In the genomic region with DNA sequence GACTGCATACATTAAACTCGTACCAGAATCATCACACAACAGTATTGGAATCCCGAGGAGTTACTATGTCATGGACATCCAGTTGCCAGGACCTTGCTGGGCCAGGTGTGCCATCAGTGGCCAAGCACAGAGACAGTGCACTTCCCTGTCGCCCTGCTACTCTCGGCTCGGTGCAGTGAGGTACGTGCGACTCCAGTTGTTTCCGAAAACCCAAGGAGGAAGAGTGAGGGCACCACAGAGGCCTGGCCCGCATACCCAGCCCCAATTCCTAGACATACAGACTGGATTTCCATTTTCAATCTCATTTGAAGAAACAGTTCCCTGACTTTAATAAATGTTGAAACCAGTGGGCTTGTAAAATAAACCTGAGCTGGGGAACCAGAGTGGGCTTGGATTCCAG, we compare ENCODE assay signal across 20 cellular contexts.
DNase-seq lines count a peak whose midpoint lies in the region; ATAC-seq and TF ChIP-seq lines count a peak whose summit lies in the region.
"Had no signal": no experiment of that assay in that cellular context is flagged by ENCODE, and none has a peak within 500 bp of the region (broad histone marks: within the 10 kb centered on the region; RNA-seq: fewer than 3 reads in every experiment).

No MANE protein-coding gene starts in this region.

- H3K36me3 ChIP-seq in right lobe of liver (no peaks in the 10 kb centered on the region), smooth muscle cell (ENCODE audit: low read depth) (no peaks in the 10 kb centered on the region)
- no peaks in the 10 kb centered on the region for H3K36me3 ChIP-seq in CD8-positive, alpha-beta T cell (ENCODE audit: insufficient read depth, low read length)

- no peaks in the 10 kb centered on the region for H3K36me3 Mint-ChIP-seq in CD8-positive, alpha-beta T cell
- no peaks in the 10 kb centered on the region for H3K36me3 Mint-ChIP-seq in T-helper 17 cell (ENCODE audit: low read depth)

- CTCF ChIA-PET in CD8-positive, alpha-beta T cell (lab: Charles Lee): no interaction called here

- no peaks in the 10 kb centered on the region for H4K20me1 ChIP-seq in smooth muscle cell (ENCODE audit: low read depth)

- 95% methylated on average over 6 of the region's 9 CpGs for WGBS in right lobe of liver (ENCODE audit: insufficient coverage, low coverage, low lambda C conversion rate, missing lambda C conversion rate)
- WGBS in smooth muscle cell (ENCODE audit: low lambda C conversion rate): 96% methylated on average over 9 of the region's 9 CpGs

- H3K4me1 Mint-ChIP-seq in CD8-positive, alpha-beta T cell (ENCODE audit: low read depth): no peaks in the 10 kb centered on the region
- peaks cover 5% of the 10 kb centered on the region for H3K4me1 Mint-ChIP-seq in T-helper 17 cell

- H2AFZ ChIP-seq in smooth muscle cell (ENCODE audit: low read depth): no peak overlapping the region

- H3K9me3 Mint-ChIP-seq in CD8-positive, alpha-beta T cell: no peaks in the 10 kb centered on the region
- H3K9me3 Mint-ChIP-seq: CD4-positive, alpha-beta T cell had no signal

- no peak overlapping the region for H3K4me3 ChIP-seq in right lobe of liver
- H3K4me3 ChIP-seq in CD8-positive, alpha-beta T cell (ENCODE audit: low read depth, low read length): no peak overlapping the region
- no peak overlapping the region for H3K4me3 ChIP-seq in smooth muscle cell
- H3K4me3 ChIP-seq: A549 had no signal

- POLR2A ChIA-PET in CD8-positive, alpha-beta T cell (lab: Charles Lee): no interaction called here

- no peak overlapping the region for H3K4me2 ChIP-seq in smooth muscle cell
- H3K4me2 ChIP-seq: A549 had no signal

- H3K4me1 ChIP-seq in right lobe of liver (peaks cover 0 to 45% (median 20%) of the 10 kb centered on the region in 4 donors), smooth muscle cell (ENCODE audit: low read depth) (no peaks in the 10 kb centered on the region)
- no peaks in the 10 kb centered on the region for H3K4me1 ChIP-seq in CD8-positive, alpha-beta T cell (ENCODE audit: insufficient read depth, low read length)
- H3K4me1 ChIP-seq: A549 had no signal

- H3K9ac ChIP-seq in smooth muscle cell (ENCODE audit: low read depth): no peak overlapping the region

- H3K27me3 Mint-ChIP-seq in CD8-positive, alpha-beta T cell (ENCODE audit: low read depth): peaks cover 4% of the 10 kb centered on the region
- H3K27me3 Mint-ChIP-seq in T-helper 17 cell: peaks cover 31% of the 10 kb centered on the region

- H3F3A ChIP-seq in smooth muscle cell (ENCODE audit: low read depth): no peaks in the 10 kb centered on the region

- H3K27ac ChIP-seq in right lobe of liver (peak overlapping the region; percentile 42 to 84 (median 80)), smooth muscle cell (ENCODE audit: low read depth) (no peak overlapping the region)
- no peak overlapping the region for H3K27ac ChIP-seq in CD8-positive, alpha-beta T cell (ENCODE audit: low read depth, low read length)
- H3K27ac ChIP-seq: 22Rv1, A549, C4-2B had no signal

- H3K27me3 ChIP-seq in right lobe of liver (no peaks in the 10 kb centered on the region), smooth muscle cell (ENCODE audit: low read depth) (no peaks in the 10 kb centered on the region)
- no peaks in the 10 kb centered on the region for H3K27me3 ChIP-seq in CD8-positive, alpha-beta T cell (ENCODE audit: insufficient read depth, low read length)

- no peak overlapping the region for H3K27ac Mint-ChIP-seq in CD8-positive, alpha-beta T cell
- H3K27ac Mint-ChIP-seq in T-helper 17 cell: no peak overlapping the region
- H3K27ac Mint-ChIP-seq: CD4-positive, alpha-beta T cell; HFFc6 had no signal

- H3K9me3 ChIP-seq in right lobe of liver (no peaks in the 10 kb centered on the region), T-helper 17 cell (ENCODE audit: control insufficient read depth, low read length, poor library complexity, severe bottlenecking) (no peaks in the 10 kb centered on the region), smooth muscle cell (replicated peaks; ENCODE audit: low read depth) (no peaks in the 10 kb centered on the region)
- no peaks in the 10 kb centered on the region for H3K9me3 ChIP-seq in CD8-positive, alpha-beta T cell (ENCODE audit: low read length)
- H3K9me3 ChIP-seq: A549 had no signal

- DNase-seq in cardiac septum (ENCODE audit: low spot score) (peak; percentile 73), left cardiac atrium (no peak), right lobe of liver (peak in 1 of 3 donors; percentile 45), posterior vena cava (ENCODE audit: low spot score) (peak; percentile 58), medulla oblongata (ENCODE audit: extremely low spot score) (no peak), T-helper 17 cell (no peak), smooth muscle cell (lab: John Stamatoyannopoulos, UW; ENCODE audit: unreplicated experiment) (no peak)
- DNase-seq in CD8-positive, alpha-beta T cell: no peak
- DNase-seq: AML-193; CD4-positive, alpha-beta T cell; DMS153; DMS79; GDM1; GOT3; H7; HFFc6 had no signal

- intact Hi-C loops in cardiac septum (cut with DNase I): no loop called here
- intact Hi-C loops in left cardiac atrium (cut with DNase I): no loop called here
- intact Hi-C loops in right lobe of liver (cut with DNase I): no loop called here
- intact Hi-C loops in posterior vena cava (cut with DNase I): loop anchor here in 1 of 2 donors (5.0 kb wide), 1 partner anchor 1308 kb away; no protein-coding TSS in a partner anchor
- intact Hi-C loops in CD8-positive, alpha-beta T cell (cut with DNase I, micrococcal nuclease): no loop called here

- no peaks in the 10 kb centered on the region for H3K79me2 ChIP-seq in smooth muscle cell (ENCODE audit: low read depth)

- TF ChIP-seq CTCF in right lobe of liver (IDR thresholded peaks at IDR 0.05) (no peak), smooth muscle cell (IDR thresholded peaks at IDR 0.05; ENCODE audit: borderline replicate concordance, insufficient read depth, poor library complexity, severe bottlenecking) (no peak)
- no peak for TF ChIP-seq CTCF in CD8-positive, alpha-beta T cell (IDR thresholded peaks at IDR 0.05)

- ATAC-seq in left cardiac atrium: no peak
- no peak for ATAC-seq in right lobe of liver
- ATAC-seq in CD8-positive, alpha-beta T cell: no peak
- no peak for ATAC-seq in T-helper 17 cell
- ATAC-seq: A549, HCT116 had no signal

- no peak for TF ChIP-seq POLR2A in right lobe of liver (IDR thresholded peaks at IDR 0.05)

- H3K4me3 Mint-ChIP-seq in CD8-positive, alpha-beta T cell: no peak overlapping the region
- no peak overlapping the region for H3K4me3 Mint-ChIP-seq in T-helper 17 cell
- H3K4me3 Mint-ChIP-seq: CD4-positive, alpha-beta T cell; HFFc6 had no signal

Comparison
In these comparisons a context has a peak if more than half of its experiments do, and no peak if none do; other contexts are left out.
1. DNase-seq: peak in cardiac septum (single experiment) and posterior vena cava (single experiment); none in left cardiac atrium (single experiment), medulla oblongata (single experiment), CD8-positive, alpha-beta T cell (0 of 7), T-helper 17 cell (0 of 3) and smooth muscle cell (single experiment).
2. H3K27ac ChIP-seq: peak in right lobe of liver (3 of 3); none in CD8-positive, alpha-beta T cell (single experiment) and smooth muscle cell (single experiment).